In the genomic region with DNA sequence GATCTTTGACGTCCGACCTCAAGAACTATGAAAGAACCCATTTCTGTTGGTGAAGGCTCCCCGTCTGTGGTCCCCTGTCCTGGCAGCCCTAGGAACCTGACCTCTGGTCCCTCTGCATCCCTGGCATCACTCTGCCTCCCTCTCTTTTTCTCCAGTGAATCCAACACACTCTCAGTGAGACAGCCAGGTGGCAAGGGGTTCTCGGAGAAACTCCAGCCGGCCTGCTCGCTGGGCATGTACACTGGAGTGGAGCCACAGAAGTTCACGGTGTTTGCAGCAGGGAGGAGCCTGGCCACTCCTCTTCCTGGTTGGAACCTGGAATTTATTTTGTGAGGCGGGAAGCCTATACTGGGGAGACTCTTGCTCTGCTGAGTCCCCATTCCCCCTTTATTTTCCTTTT, we compare ENCODE assay signal across 15 cellular contexts.
A peak's percentile ranks its signal among the peaks of the same experiment; 100 is the strongest.
DNase-seq lines count a peak whose midpoint lies in the region; ATAC-seq and TF ChIP-seq lines count a peak whose summit lies in the region.
"Had no signal": no experiment of that assay in that cellular context is flagged by ENCODE, and none has a peak within 500 bp of the region (broad histone marks: within the 10 kb centered on the region; RNA-seq: fewer than 3 reads in every experiment).

No MANE protein-coding gene starts in this region.

- H4K20me1 ChIP-seq in BLaER1, result no peaks in the 10 kb centered on the region

- CTCF ChIA-PET in RWPE1 (lab: Yijun Ruan, JAX), result no interaction called here

- H3K9ac ChIP-seq in BLaER1, result no peak overlapping the region

- H3K4me2 ChIP-seq in BLaER1, result peak overlapping the region; percentile 86
- H3K4me2 ChIP-seq: A549 had no signal

- no peaks in the 10 kb centered on the region for H3K27me3 ChIP-seq in BLaER1

- H3K4me3 ChIP-seq in BLaER1, result no peak overlapping the region
- H3K4me3 ChIP-seq: A549 had no signal

- peaks cover 40% of the 10 kb centered on the region for H3K4me1 ChIP-seq in BLaER1
- H3K4me1 ChIP-seq: Caco-2 had no signal

- POLR2A ChIA-PET in RWPE1 (lab: Yijun Ruan, JAX; ENCODE audit: low non-redundant PET), result no interaction called here

- H3K9me3 ChIP-seq in BLaER1, result peaks cover 17% of the 10 kb centered on the region
- H3K9me3 ChIP-seq: A549, Caco-2 had no signal

- intact Hi-C loops in posterior vena cava (cut with DNase I), result no loop called here

- peak; percentile 75 for DNase-seq in mesenteric fat pad (ENCODE audit: low spot score)
- DNase-seq in posterior vena cava (ENCODE audit: low spot score), result peak; percentile 43
- no peak for DNase-seq in RWPE1 (ENCODE audit: low spot score)
- DNase-seq: AML-193; Caco-2; Calu3; CD4-positive, alpha-beta T cell; CD8-positive, alpha-beta T cell; DMS79 treated with DMSO at 0.1 percent for 48 hours; GF-D8 had no signal

- H3K27ac ChIP-seq in BLaER1, result no peak overlapping the region
- no peak overlapping the region for H3K27ac ChIP-seq in RWPE1
- H3K27ac ChIP-seq: 22Rv1, A549, C4-2B had no signal

- no peak for ATAC-seq in HG02870 (IDR thresholded peaks at IDR 0.05; ENCODE audit: unreplicated experiment)
- ATAC-seq: A549; CD8-positive, alpha-beta T cell had no signal

- no peaks in the 10 kb centered on the region; the same call in 1 of the 2 replicates for H3K36me3 ChIP-seq in BLaER1

- TF ChIP-seq CTCF in RWPE1 (conservative IDR thresholded peaks at IDR 0.05; ENCODE audit: low read depth), result no peak
